In genomic region chr6:45422541-45423110, GRCh38 we compare ENCODE assay signal across 8 cellular contexts. TPM values are rescaled to one million over a fixed set of nuclear protein-coding genes. Genes with fewer than 3 reads are reported as not detected.
DNase-seq lines count a peak whose midpoint lies in the region; ATAC-seq and TF ChIP-seq lines count a peak whose summit lies in the region.

No MANE protein-coding gene starts in this region.

- TF ChIP-seq POLR2A in right lobe of liver (IDR thresholded peaks at IDR 0.05), result no peak

- intact Hi-C loops in right lobe of liver (cut with DNase I), result no loop called here

- under 1% methylated on average over 15 of the region's 55 CpGs for WGBS in right lobe of liver (ENCODE audit: insufficient coverage, low coverage, low lambda C conversion rate, missing lambda C conversion rate)

- H3K4me1 ChIP-seq in right lobe of liver, result peaks cover 0 to 31% (median 0%) of the 10 kb centered on the region in 4 donors

- peak overlapping the region; percentile 80 for H3K27ac Mint-ChIP-seq in HFFc6

- CTCF ChIA-PET in AG04450 (lab: Charles Lee), result interaction anchor here (1.2 to 1.7 kb wide), 3 partner anchors 14 to 792 kb away, joined by 3 to 5 read pairs (median 3); no protein-coding TSS in a partner anchor

- peak overlapping the region; percentile 52 for H3K27ac ChIP-seq in AG04450 (ENCODE audit: low read depth, low read length)
- peak overlapping the region; percentile 41; the same call in 1 of the 2 replicates for H3K27ac ChIP-seq in VCaP
- H3K27ac ChIP-seq in cingulate gyrus (ENCODE audit: low read depth, low read length), result peak overlapping the region; percentile 29
- peak overlapping the region in 1 of 3 donors; percentile 39 for H3K27ac ChIP-seq in right lobe of liver

- no peaks in the 10 kb centered on the region for H3K27me3 ChIP-seq in AG04450 (ENCODE audit: control insufficient read depth, insufficient read depth, low read length)
- H3K27me3 ChIP-seq in right lobe of liver, result peaks cover 0 to 23% of the 10 kb centered on the region in 2 donors

- peaks cover 52% of the 10 kb centered on the region for H3K4me1 Mint-ChIP-seq in HFFc6 (ENCODE audit: low read depth)

- H3K36me3 Mint-ChIP-seq in HFFc6 (ENCODE audit: low read depth), result peaks cover 7% of the 10 kb centered on the region; the same call in 1 of the 2 replicates

- H3K9me3 ChIP-seq in AG04450 (ENCODE audit: control insufficient read depth, insufficient read depth, low read length) (no peaks in the 10 kb centered on the region; the same call in 1 of the 2 replicates), right lobe of liver (no peaks in the 10 kb centered on the region)

- DNase-seq in AG04450 (ENCODE audit: low read depth, low spot score), result no peak
- peak; percentile 55 for DNase-seq in HFFc6
- peak; percentile 46 to 65 (median 48) for DNase-seq in right lobe of liver
- peak; percentile 37 to 45 for DNase-seq in stimulated activated CD8-positive, alpha-beta memory T cell treated with anti-CD3 and anti-CD28 coated beads, Interleukin-7, amount 100 ng/mL, for 48 hours (ENCODE audit: extremely low read depth in 1 of 2, low read depth in 1 of 2)
- DNase-seq in cerebellar cortex (ENCODE audit: low spot score), result no peak

- TF ChIP-seq CTCF in AG04450 (IDR thresholded peaks at IDR 0.05; ENCODE audit: low read depth, low read length), result no peak
- no peak for TF ChIP-seq CTCF in HFFc6 (IDR thresholded peaks at IDR 0.05)
- no peak for TF ChIP-seq CTCF in VCaP (conservative IDR thresholded peaks at IDR 0.05)
- no peak for TF ChIP-seq CTCF in right lobe of liver (IDR thresholded peaks at IDR 0.05)

- no peaks in the 10 kb centered on the region for H3K9me3 Mint-ChIP-seq in HFFc6

- ATAC-seq in right lobe of liver, result peak; percentile 6 to 47 (median 20)
- ATAC-seq in HG02884 (IDR thresholded peaks at IDR 0.05; ENCODE audit: unreplicated experiment), result no peak

- no peaks in the 10 kb centered on the region for H3K36me3 ChIP-seq in right lobe of liver

- peak overlapping the region; percentile 95 for H3K4me3 Mint-ChIP-seq in HFFc6

- H3K4me3 ChIP-seq in AG04450 (ENCODE audit: low read depth, low read length) (peak overlapping the region; percentile 94), right lobe of liver (peak overlapping the region; percentile 37 to 48 (median 48))

- POLR2A ChIA-PET in AG04450 (lab: Yijun Ruan, JAX), result interaction anchor here (0.9 to 1.6 kb wide), 3 partner anchors 45 to 292 kb away, joined by 3 to 4 read pairs (median 3); partner anchors contain the start of gene SUPT3H

- peaks cover 2% of the 10 kb centered on the region; the same call in 1 of the 2 replicates for H3K27me3 Mint-ChIP-seq in HFFc6 (ENCODE audit: insufficient read depth)

RNA-seq across cellular contexts. Expression of gene SUPT3H, which starts 44.9 kb away (rescaled TPM):
- 6.0 and 8.7 TPM in 2 replicates for polyA plus RNA-seq in AG04450 (2011; rRNA removed)
- polyA minus RNA-seq in AG04450 (2011; rRNA and poly(A)+ RNA removed), result 13.1 and 13.8 TPM in 2 replicates
- 1 to 10 TPM; 5.6 to 8.2 (median 6.5) TPM for total RNA-seq in HFFc6 (2021; fragmentation: NEBNext Ultra II Directional; extraction: Animal tissue kit (Norgen Biotek cat#: 25700))
- total RNA-seq in right lobe of liver, result 1 to 10 TPM in 5 of 6 experiments, under 1 TPM in 1; 0.95 to 2.8 (median 2.0) TPM

Comparison
In these comparisons a context has a peak if more than half of its experiments do, and no peak if none do; other contexts are left out.
1. DNase-seq: peak in HFFc6 (single experiment), right lobe of liver (3 of 3) and stimulated activated CD8-positive, alpha-beta memory T cell treated with anti-CD3 and anti-CD28 coated beads, Interleukin-7, amount 100 ng/mL, for 48 hours (2 of 2); none in AG04450 (single experiment) and cerebellar cortex (single experiment).